In the genomic region with DNA sequence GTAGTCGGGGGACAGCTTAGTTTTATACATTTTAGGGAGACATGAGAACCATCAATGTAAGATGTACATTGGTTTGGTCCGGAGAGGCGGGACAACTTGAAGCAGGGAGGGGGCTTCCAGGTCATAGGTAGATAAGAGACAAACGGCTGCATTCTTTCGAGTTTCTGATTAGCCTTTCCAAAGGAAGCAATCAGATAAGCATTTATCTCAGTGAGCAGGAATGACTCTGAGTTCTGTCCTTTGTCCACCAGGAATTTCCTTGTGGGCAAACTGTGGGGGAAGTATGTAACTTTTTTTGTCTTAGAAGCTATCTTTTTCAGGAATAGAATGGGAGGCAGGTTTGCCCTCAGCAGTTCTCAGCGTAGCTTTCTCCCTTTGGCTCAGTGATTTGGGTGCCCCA, we compare ENCODE assay signal across 11 cellular contexts. TPM values are rescaled to one million over a fixed set of nuclear protein-coding genes. Genes with fewer than 3 reads are reported as not detected.
DNase-seq lines count a peak whose midpoint lies in the region; ATAC-seq and TF ChIP-seq lines count a peak whose summit lies in the region.
"Had no signal": no experiment of that assay in that cellular context is flagged by ENCODE, and none has a peak within 500 bp of the region (broad histone marks: within the 10 kb centered on the region; RNA-seq: fewer than 3 reads in every experiment).

No MANE protein-coding gene starts in this region.

- peak overlapping the region; percentile 82 for H3K4me3 ChIP-seq in fibroblast of villous mesenchyme (ENCODE audit: low read depth, low read length)

- TF ChIP-seq CTCF in VCaP (conservative IDR thresholded peaks at IDR 0.05), result no peak
- no peak for TF ChIP-seq CTCF in fibroblast of villous mesenchyme (IDR thresholded peaks at IDR 0.05; ENCODE audit: insufficient read depth, low read depth, low read length)

- no peak for ATAC-seq in stimulated activated naive B cell treated with anti-CD40 and anti-IgM and Interleukin-4, amounts not matched to agents 10 μg/mL and 1 μg/mL and 100 μg/mL, for 72 hours (replicated peaks)
- no peak for ATAC-seq in HG03520 (IDR thresholded peaks at IDR 0.05; ENCODE audit: unreplicated experiment)

- peaks cover 40% of the 10 kb centered on the region for H3K36me3 Mint-ChIP-seq in activated CD4-positive, alpha-beta T cell treated with anti-CD3 and anti-CD28 coated beads, Interleukin-2, amount 10 ng/mL, durations not matched to agents 24 days and 14 days (ENCODE audit: low read depth)
- H3K36me3 Mint-ChIP-seq in stimulated activated naive B cell treated with anti-CD40 and anti-IgM and Interleukin-4, amounts not matched to agents 10 μg/mL and 1 μg/mL and 100 μg/mL, for 72 hours, result peaks cover 29 to 37% of the 10 kb centered on the region in 2 donors

- DNase-seq in activated CD4-positive, alpha-beta T cell treated with anti-CD3 and anti-CD28 coated beads, Interleukin-2, amount 10 ng/mL, durations not matched to agents 24 days and 14 days, result no peak
- no peak for DNase-seq in activated CD4-positive, alpha-beta T cell treated with anti-CD3 and anti-CD28 coated beads, Interleukin-2, amount 50 U/mL, for 1 hour
- DNase-seq in fibroblast of villous mesenchyme (ENCODE audit: low read depth) (no peak), SKM-1 treated with dmso at 0.1 percent for 144 hours (lab: John Stamatoyannopoulos, UW; ENCODE audit: unreplicated experiment) (no peak), NCI-H1436 treated with DMSO at 0.1 percent for 48 hours (lab: John Stamatoyannopoulos, UW) (no peak)
- no peak for DNase-seq in stimulated activated naive B cell treated with anti-CD40 and anti-IgM and Interleukin-4, amounts not matched to agents 10 μg/mL and 1 μg/mL and 100 μg/mL, for 72 hours

- H3K27ac ChIP-seq in VCaP, result peak overlapping the region; percentile 99

- H3K4me3 Mint-ChIP-seq in activated CD4-positive, alpha-beta T cell treated with anti-CD3 and anti-CD28 coated beads, Interleukin-2, amount 10 ng/mL, durations not matched to agents 24 days and 14 days, result peak overlapping the region; percentile 99
- peak overlapping the region; percentile 90 to 95 for H3K4me3 Mint-ChIP-seq in stimulated activated naive B cell treated with anti-CD40 and anti-IgM and Interleukin-4, amounts not matched to agents 10 μg/mL and 1 μg/mL and 100 μg/mL, for 72 hours

- intact Hi-C loops in activated CD4-positive, alpha-beta T cell treated with anti-CD3 and anti-CD28 coated beads, Interleukin-2, amount 10 ng/mL, durations not matched to agents 24 days and 14 days (cut with micrococcal nuclease), result no loop called here

- no peaks in the 10 kb centered on the region for H3K9me3 Mint-ChIP-seq in activated CD4-positive, alpha-beta T cell treated with anti-CD3 and anti-CD28 coated beads, Interleukin-2, amount 10 ng/mL, durations not matched to agents 24 days and 14 days
- no peaks in the 10 kb centered on the region for H3K9me3 Mint-ChIP-seq in stimulated activated naive B cell treated with anti-CD40 and anti-IgM and Interleukin-4, amounts not matched to agents 10 μg/mL and 1 μg/mL and 100 μg/mL, for 72 hours

- peak overlapping the region; percentile 96 for H3K27ac Mint-ChIP-seq in activated CD4-positive, alpha-beta T cell treated with anti-CD3 and anti-CD28 coated beads, Interleukin-2, amount 10 ng/mL, durations not matched to agents 24 days and 14 days
- H3K27ac Mint-ChIP-seq in stimulated activated naive B cell treated with anti-CD40 and anti-IgM and Interleukin-4, amounts not matched to agents 10 μg/mL and 1 μg/mL and 100 μg/mL, for 72 hours, result peak overlapping the region; percentile 92

- H3K27me3 Mint-ChIP-seq in activated CD4-positive, alpha-beta T cell treated with anti-CD3 and anti-CD28 coated beads, Interleukin-2, amount 10 ng/mL, durations not matched to agents 24 days and 14 days, result peaks cover 2% of the 10 kb centered on the region
- H3K27me3 Mint-ChIP-seq in stimulated activated naive B cell treated with anti-CD40 and anti-IgM and Interleukin-4, amounts not matched to agents 10 μg/mL and 1 μg/mL and 100 μg/mL, for 72 hours, result no peaks in the 10 kb centered on the region

- H3K4me1 Mint-ChIP-seq in activated CD4-positive, alpha-beta T cell treated with anti-CD3 and anti-CD28 coated beads, Interleukin-2, amount 10 ng/mL, durations not matched to agents 24 days and 14 days, result peaks cover 37% of the 10 kb centered on the region
- H3K4me1 Mint-ChIP-seq in stimulated activated naive B cell treated with anti-CD40 and anti-IgM and Interleukin-4, amounts not matched to agents 10 μg/mL and 1 μg/mL and 100 μg/mL, for 72 hours, result peaks cover 33 to 69% of the 10 kb centered on the region in 2 donors

RNA-seq across cellular contexts. Expression of a gene that starts 1.4 kb away (rescaled TPM):
- 44.5 and 48.6 TPM in 2 replicates for total RNA-seq in activated CD4-positive, alpha-beta T cell treated with anti-CD3 and anti-CD28 coated beads, Interleukin-2, amount 10 ng/mL, durations not matched to agents 24 days and 14 days
- total RNA-seq in fibroblast of villous mesenchyme, result 24.8 and 30.7 TPM in 2 replicates

RNA-seq across cellular contexts. Expression of a gene that starts 21.2 kb away (rescaled TPM):
- not detected in 2 replicates for total RNA-seq in activated CD4-positive, alpha-beta T cell treated with anti-CD3 and anti-CD28 coated beads, Interleukin-2, amount 10 ng/mL, durations not matched to agents 24 days and 14 days
- 0.32 TPM in 1 of 2 replicates, not detected in the other for total RNA-seq in fibroblast of villous mesenchyme
- total RNA-seq: bronchial epithelial cell, myocyte, RPMI7951 had no signal

RNA-seq across cellular contexts. Expression of a gene that starts 39.7 kb away (rescaled TPM):
- not detected in 2 replicates for total RNA-seq in activated CD4-positive, alpha-beta T cell treated with anti-CD3 and anti-CD28 coated beads, Interleukin-2, amount 10 ng/mL, durations not matched to agents 24 days and 14 days
- total RNA-seq in fibroblast of villous mesenchyme, result not detected in 2 replicates
- total RNA-seq: myocyte, RPMI7951 had no signal

RNA-seq across cellular contexts. Expression of a gene that starts 58.1 kb away (rescaled TPM):
- 97.0 and 98.2 TPM in 2 replicates for total RNA-seq in activated CD4-positive, alpha-beta T cell treated with anti-CD3 and anti-CD28 coated beads, Interleukin-2, amount 10 ng/mL, durations not matched to agents 24 days and 14 days
- total RNA-seq in fibroblast of villous mesenchyme, result 85.5 and 109 TPM in 2 replicates
